In genomic region chr5:75037106-75037505, GRCh38 we compare ENCODE assay signal across 9 cellular contexts. TPM values are rescaled to one million over a fixed set of nuclear protein-coding genes. Genes with fewer than 3 reads are reported as not detected.
DNase-seq lines count a peak whose midpoint lies in the region; ATAC-seq, FAIRE-seq and TF ChIP-seq lines count a peak whose summit lies in the region.
"Had no signal": no experiment of that assay in that cellular context is flagged by ENCODE, and none has a peak within 500 bp of the region (broad histone marks: within the 10 kb centered on the region; RNA-seq: fewer than 3 reads in every experiment).

No MANE protein-coding gene starts in this region.

- H3K4me3 ChIP-seq in HUES48 (ENCODE audit: low read depth, low read length) (no peak overlapping the region), bronchial epithelial cell (ENCODE audit: low read depth, low read length) (no peak overlapping the region), osteoblast (ENCODE audit: insufficient read depth, low read length) (no peak overlapping the region)

- no peak for DNase-seq in CD4-positive, alpha-beta T cell
- DNase-seq in bronchial epithelial cell (ENCODE audit: low read depth) (peak; percentile 100), osteoblast (ENCODE audit: insufficient read length, low spot score, missing footprints) (peak; percentile 91), NCI-H1048 (lab: John Stamatoyannopoulos, UW) (no peak)
- DNase-seq: NCI-H1694 had no signal

- no peak overlapping the region for H2AFZ ChIP-seq in osteoblast (ENCODE audit: low read length)

- H3K4me2 ChIP-seq in osteoblast (ENCODE audit: insufficient read depth, low read length): no peak overlapping the region

- H3K79me2 ChIP-seq in osteoblast (ENCODE audit: insufficient read depth, low read length): no peaks in the 10 kb centered on the region

- H3K27ac Mint-ChIP-seq in CD4-positive, alpha-beta T cell: peak overlapping the region; percentile 73

- H3K9me3 ChIP-seq in CD4-positive, alpha-beta T cell (ENCODE audit: control insufficient read depth, low read length): no peaks in the 10 kb centered on the region
- no peaks in the 10 kb centered on the region for H3K9me3 ChIP-seq in HUES48 (ENCODE audit: control insufficient read depth, insufficient read depth, low read length)
- H3K9me3 ChIP-seq in osteoblast (ENCODE audit: low read depth, low read length): no peaks in the 10 kb centered on the region

- H3K36me3 ChIP-seq in HUES48 (ENCODE audit: control insufficient read depth, insufficient read depth, low read length) (0 out of 2 replicates have a peak, but pooled peaks cover 5% of the 10 kb centered on the region), bronchial epithelial cell (ENCODE audit: control insufficient read depth, insufficient read depth, low read length) (no peaks in the 10 kb centered on the region), osteoblast (ENCODE audit: insufficient read depth, low read length) (no peaks in the 10 kb centered on the region)

- no peaks in the 10 kb centered on the region for H4K20me1 ChIP-seq in osteoblast (ENCODE audit: insufficient read depth, low read length)

- H3K36me3 Mint-ChIP-seq in CD4-positive, alpha-beta T cell (ENCODE audit: low read depth): peaks cover 57% of the 10 kb centered on the region

- no peak overlapping the region for H3K27ac ChIP-seq in CD4-positive, alpha-beta T cell (ENCODE audit: low read depth, low read length)
- peak overlapping the region; percentile 54 for H3K27ac ChIP-seq in HUES48 (ENCODE audit: low read depth, low read length)
- no peak overlapping the region for H3K27ac ChIP-seq in osteoblast (ENCODE audit: low read depth, low read length)

- no peak for ATAC-seq in CD4-positive, alpha-beta T cell (ENCODE audit: poor library complexity)
- ATAC-seq in HG03354 (IDR thresholded peaks at IDR 0.05; ENCODE audit: poor library complexity, severe bottlenecking, unreplicated experiment): no peak
- no peak for ATAC-seq in HG03521 (IDR thresholded peaks at IDR 0.05; ENCODE audit: unreplicated experiment)
- no peak for ATAC-seq in GM21423 (IDR thresholded peaks at IDR 0.05; ENCODE audit: unreplicated experiment)

- no peaks in the 10 kb centered on the region for H3K27me3 ChIP-seq in CD4-positive, alpha-beta T cell (ENCODE audit: control insufficient read depth, insufficient read depth, low read length)
- H3K27me3 ChIP-seq in HUES48 (ENCODE audit: control insufficient read depth, insufficient read depth, low read length): no peaks in the 10 kb centered on the region
- H3K27me3 ChIP-seq in bronchial epithelial cell (ENCODE audit: control insufficient read depth, insufficient read depth, low read length): no peaks in the 10 kb centered on the region
- no peaks in the 10 kb centered on the region for H3K27me3 ChIP-seq in osteoblast (ENCODE audit: insufficient read depth, low read length)

- peaks cover 71% of the 10 kb centered on the region for H3K4me1 Mint-ChIP-seq in CD4-positive, alpha-beta T cell (ENCODE audit: low read depth)

- no peak for TF ChIP-seq CTCF in CD4-positive, alpha-beta T cell (IDR thresholded peaks at IDR 0.05)
- TF ChIP-seq CTCF in bronchial epithelial cell (IDR thresholded peaks at IDR 0.05; ENCODE audit: insufficient read depth, low read length, severe bottlenecking): no peak
- TF ChIP-seq CTCF in osteoblast (IDR thresholded peaks at IDR 0.05; ENCODE audit: extremely low read depth, low read depth, low read length): no peak

- POLR2A ChIA-PET in CD4-positive, alpha-beta T cell (lab: Charles Lee): interaction anchor here (0.7 to 1.4 kb wide), 5 partner anchors 9 to 199 kb away, joined by 4 to 6 read pairs (median 5); partner anchors contain the start of genes ANKRD31 and GCNT4

- no peaks in the 10 kb centered on the region for H3K27me3 Mint-ChIP-seq in CD4-positive, alpha-beta T cell

- no peak overlapping the region for H3K4me3 Mint-ChIP-seq in CD4-positive, alpha-beta T cell

- intact Hi-C loops in CD4-positive, alpha-beta T cell (cut with DNase I, micrococcal nuclease): no loop called here

- CTCF ChIA-PET in CD4-positive, alpha-beta T cell (lab: Charles Lee): interaction anchor here (0.7 kb wide), 1 partner anchor 8 kb away, joined by 3 read pairs; no protein-coding TSS in a partner anchor

- FAIRE-seq in bronchial epithelial cell (lab: Jason Lieb, UNC): peak; percentile 89

- H3K4me1 ChIP-seq in HUES48 (ENCODE audit: control insufficient read depth, insufficient read depth, low read length) (peaks cover 3% of the 10 kb centered on the region; the same call in 1 of the 2 replicates), osteoblast (ENCODE audit: insufficient read depth, low read length) (peaks cover 3% of the 10 kb centered on the region)

- no peaks in the 10 kb centered on the region for H3K9me3 Mint-ChIP-seq in CD4-positive, alpha-beta T cell

- H3K9ac ChIP-seq in HUES48 (ENCODE audit: low read depth, low read length): no peak overlapping the region

RNA-seq across cellular contexts. Expression of gene GCNT4, which starts 15.3 kb away (rescaled TPM):
- total RNA-seq in CD4-positive, alpha-beta T cell: 1 to 10 TPM; 7.2 to 7.4 TPM
- total RNA-seq in bronchial epithelial cell (2.9 and 5.5 TPM in 2 replicates), osteoblast (2.5 and 2.7 TPM in 2 replicates)

Comparison
In these comparisons a context has a peak if more than half of its experiments do, and no peak if none do; other contexts are left out.
1. DNase-seq: peak in bronchial epithelial cell (single experiment) and osteoblast (single experiment); none in CD4-positive, alpha-beta T cell (0 of 10) and NCI-H1048 (single experiment).